8 cellular contexts compared by ENCODE assay signal in genomic region chr13:41652735-41653361, GRCh38.
DNase-seq lines count a peak whose midpoint lies in the region; ATAC-seq and TF ChIP-seq lines count a peak whose summit lies in the region.

No MANE protein-coding gene starts in this region.

- peak; percentile 30 for DNase-seq in SIG-M5 treated with dmso at 0.1 percent for 504 hours (lab: John Stamatoyannopoulos, UW; ENCODE audit: unreplicated experiment)
- DNase-seq in SIG-M5 (lab: John Stamatoyannopoulos, UW), result no peak
- DNase-seq in activated CD4-positive, alpha-beta T cell treated with anti-CD3 and anti-CD28 coated beads, Interleukin-2, amount 50 U/mL, for 1 hour, result peak; percentile 42
- no peak for DNase-seq in foreskin keratinocyte
- DNase-seq in renal cortical epithelial cell (ENCODE audit: low read depth), result peak; percentile 75
- no peak for DNase-seq in NCI-H510A treated with DMSO at 0.1 percent for 48 hours (lab: John Stamatoyannopoulos, UW)
- no peak for DNase-seq in GOT3 (lab: John Stamatoyannopoulos, UW)

- H3K27me3 ChIP-seq in foreskin keratinocyte, result no peaks in the 10 kb centered on the region

- TF ChIP-seq CTCF in LNCAP (IDR thresholded peaks at IDR 0.05) (peak; percentile 63), foreskin keratinocyte (conservative IDR thresholded peaks at IDR 0.05) (peak; percentile 88)

- ATAC-seq in foreskin keratinocyte, result no peak

- no peak overlapping the region for H3K27ac ChIP-seq in foreskin keratinocyte

- H3K4me1 ChIP-seq in foreskin keratinocyte, result peaks cover 5% of the 10 kb centered on the region

Comparison
In these comparisons a context has a peak if more than half of its experiments do, and no peak if none do; other contexts are left out.
1. DNase-seq: peak in SIG-M5 treated with dmso at 0.1 percent for 504 hours (single experiment), activated CD4-positive, alpha-beta T cell treated with anti-CD3 and anti-CD28 coated beads, Interleukin-2, amount 50 U/mL, for 1 hour (single experiment) and renal cortical epithelial cell (single experiment); none in SIG-M5 (single experiment), foreskin keratinocyte (0 of 2), NCI-H510A treated with DMSO at 0.1 percent for 48 hours (single experiment) and GOT3 (single experiment).